Comparison of ENCODE assay signal across 1 cellular context in the genomic region with DNA sequence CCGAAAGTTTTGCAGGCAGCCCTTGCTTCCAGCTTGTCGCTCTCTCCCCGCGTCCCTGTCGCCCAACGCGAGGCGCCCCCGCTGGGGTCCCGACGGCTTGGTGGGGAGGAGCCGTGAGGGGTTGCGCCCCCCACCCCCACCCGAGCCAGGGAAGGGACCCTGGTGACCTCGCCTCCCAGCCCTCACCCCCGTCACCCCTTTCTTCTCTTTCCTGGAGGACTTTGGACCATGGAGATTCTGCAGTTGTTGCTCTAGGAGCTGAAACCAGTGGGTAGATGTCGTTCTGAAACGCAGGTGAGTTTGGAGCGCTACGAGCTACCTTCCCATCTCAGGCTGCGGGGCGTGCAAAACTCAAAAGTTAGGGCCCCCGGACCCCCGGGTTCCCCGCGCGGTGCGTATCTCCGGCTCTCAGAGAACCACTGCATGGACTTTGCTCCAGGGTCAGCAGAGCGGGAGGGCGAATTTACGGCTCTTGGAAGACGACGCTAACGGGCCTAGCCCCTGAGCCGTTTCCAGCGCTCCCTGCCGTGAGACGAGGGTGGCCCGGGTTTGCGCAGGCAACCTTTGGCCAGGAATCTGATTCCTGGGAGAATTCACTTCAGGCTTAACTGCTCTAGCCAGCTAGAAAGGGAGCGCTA.
TF ChIP-seq lines count a peak whose summit lies in the region.

No MANE protein-coding gene starts in this region.

TF ChIP-seq in IMR-90, 13 proteins besides CTCF, POLR2A, EP300 and RAD21:
- TF ChIP-seq SMC3 (IDR thresholded peaks at IDR 0.05; ENCODE audit: low read depth, low read length) (0 out of 2 replicates have a peak, but pooled peaks have one; percentile 21), NFE2L2 (IDR thresholded peaks at IDR 0.05; ENCODE audit: low read depth, low read length) (no peak)
